1 cellular context compared by ENCODE assay signal in the genomic region with DNA sequence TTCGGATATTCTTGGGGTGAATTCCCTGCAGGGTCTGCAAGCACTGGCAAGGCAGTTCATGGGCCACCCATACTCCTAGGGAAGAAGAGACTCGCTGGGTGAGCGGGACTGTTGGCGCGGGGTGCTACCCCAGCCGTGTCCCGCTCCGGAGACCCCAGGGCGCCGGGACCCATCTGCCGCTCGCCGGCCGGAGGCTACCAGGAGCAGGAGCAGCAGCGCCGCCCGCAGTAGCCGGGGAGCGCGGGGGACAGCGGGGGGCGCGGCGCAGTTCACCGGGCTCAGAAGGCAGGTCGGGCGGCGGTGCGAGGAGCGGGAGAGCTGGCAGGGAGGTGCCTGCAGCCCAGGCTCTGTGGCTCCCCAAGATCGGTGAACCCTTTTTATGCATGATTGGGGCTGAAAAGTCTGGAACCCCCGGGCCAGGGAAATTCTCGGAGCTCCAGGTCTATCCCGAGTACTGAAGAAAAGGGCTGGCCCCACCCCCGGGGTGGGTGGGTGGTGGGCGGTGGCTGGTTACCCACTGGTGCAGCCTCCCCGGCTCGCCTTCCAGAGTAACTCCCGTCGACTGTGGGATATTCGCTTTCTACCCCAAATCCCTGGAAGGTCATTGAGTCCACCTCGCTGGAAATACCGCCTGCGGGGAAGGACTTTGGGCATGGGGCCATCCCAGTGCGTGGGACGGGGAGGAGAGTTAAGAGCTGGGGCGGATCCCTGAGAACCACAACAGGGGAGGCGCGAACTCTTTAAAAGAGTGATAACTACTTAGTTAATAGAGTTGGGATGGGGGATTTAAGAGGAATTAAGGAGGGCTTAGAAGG.
A peak's percentile ranks its signal among the peaks of the same experiment; 100 is the strongest.
TF ChIP-seq lines count a peak whose summit lies in the region.

No MANE protein-coding gene starts in this region.

TF ChIP-seq in HEK293, 187 proteins besides CTCF, POLR2A, EP300 and RAD21 (continued from another document):
- TF ChIP-seq, protein P1, sequence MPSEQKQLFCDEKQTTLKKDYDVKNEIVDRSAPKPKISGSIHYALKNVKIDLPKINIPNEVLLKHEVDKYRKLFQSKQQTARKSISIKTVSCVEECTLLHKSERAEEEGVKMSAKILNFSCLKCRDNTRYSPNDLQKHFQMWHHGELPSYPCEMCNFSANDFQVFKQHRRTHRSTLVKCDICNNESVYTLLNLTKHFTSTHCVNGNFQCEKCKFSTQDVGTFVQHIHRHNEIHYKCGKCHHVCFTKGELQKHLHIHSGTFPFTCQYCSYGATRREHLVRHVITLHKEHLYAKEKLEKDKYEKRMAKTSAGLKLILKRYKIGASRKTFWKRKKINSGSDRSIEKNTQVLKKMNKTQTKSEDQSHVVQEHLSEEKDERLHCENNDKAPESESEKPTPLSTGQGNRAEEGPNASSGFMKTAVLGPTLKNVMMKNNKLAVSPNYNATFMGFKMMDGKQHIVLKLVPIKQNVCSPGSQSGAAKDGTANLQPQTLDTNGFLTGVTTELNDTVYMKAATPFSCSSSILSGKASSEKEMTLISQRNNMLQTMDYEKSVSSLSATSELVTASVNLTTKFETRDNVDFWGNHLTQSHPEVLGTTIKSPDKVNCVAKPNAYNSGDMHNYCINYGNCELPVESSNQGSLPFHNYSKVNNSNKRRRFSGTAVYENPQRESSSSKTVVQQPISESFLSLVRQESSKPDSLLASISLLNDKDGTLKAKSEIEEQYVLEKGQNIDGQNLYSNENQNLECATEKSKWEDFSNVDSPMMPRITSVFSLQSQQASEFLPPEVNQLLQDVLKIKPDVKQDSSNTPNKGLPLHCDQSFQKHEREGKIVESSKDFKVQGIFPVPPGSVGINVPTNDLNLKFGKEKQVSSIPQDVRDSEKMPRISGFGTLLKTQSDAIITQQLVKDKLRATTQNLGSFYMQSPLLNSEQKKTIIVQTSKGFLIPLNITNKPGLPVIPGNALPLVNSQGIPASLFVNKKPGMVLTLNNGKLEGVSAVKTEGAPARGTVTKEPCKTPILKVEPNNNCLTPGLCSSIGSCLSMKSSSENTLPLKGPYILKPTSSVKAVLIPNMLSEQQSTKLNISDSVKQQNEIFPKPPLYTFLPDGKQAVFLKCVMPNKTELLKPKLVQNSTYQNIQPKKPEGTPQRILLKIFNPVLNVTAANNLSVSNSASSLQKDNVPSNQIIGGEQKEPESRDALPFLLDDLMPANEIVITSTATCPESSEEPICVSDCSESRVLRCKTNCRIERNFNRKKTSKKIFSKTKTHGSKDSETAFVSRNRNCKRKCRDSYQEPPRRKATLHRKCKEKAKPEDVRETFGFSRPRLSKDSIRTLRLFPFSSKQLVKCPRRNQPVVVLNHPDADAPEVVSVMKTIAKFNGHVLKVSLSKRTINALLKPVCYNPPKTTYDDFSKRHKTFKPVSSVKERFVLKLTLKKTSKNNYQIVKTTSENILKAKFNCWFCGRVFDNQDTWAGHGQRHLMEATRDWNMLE (tag by site-specific recombination; conservative IDR thresholded peaks at IDR 0.05; ENCODE audit: low read depth), result no peak
- TF ChIP-seq ZNF423 (tag by site-specific recombination; IDR thresholded peaks at IDR 0.05) (no peak), ZNF426 (tag by site-specific recombination; IDR thresholded peaks at IDR 0.05) (no peak), ZNF211 (tag by site-specific recombination; IDR thresholded peaks at IDR 0.05; ENCODE audit: low read depth) (no peak), ZBTB20 (tag by site-specific recombination; IDR thresholded peaks at IDR 0.05) (0 out of 2 replicates have a peak, but pooled peaks have one; percentile 19), ZSCAN30 (tag by site-specific recombination; IDR thresholded peaks at IDR 0.05) (no peak), ZNF2 (tag by site-specific recombination; IDR thresholded peaks at IDR 0.05) (no peak), SP7 (tag by site-specific recombination; IDR thresholded peaks at IDR 0.05) (0 out of 2 replicates have a peak, but pooled peaks have one; percentile 10), ZNF677 (tag by site-specific recombination; IDR thresholded peaks at IDR 0.05) (no peak), GLI4 (tag by site-specific recombination; IDR thresholded peaks at IDR 0.05) (no peak), SCRT1 (tag by site-specific recombination; IDR thresholded peaks at IDR 0.05; ENCODE audit: borderline replicate concordance) (no peak), ZNF140 (tag by site-specific recombination; IDR thresholded peaks at IDR 0.05) (no peak), ZNF202 (tag by site-specific recombination; IDR thresholded peaks at IDR 0.05; ENCODE audit: borderline replicate concordance) (no peak), ZNF670 (tag by site-specific recombination; IDR thresholded peaks at IDR 0.05; ENCODE audit: low read depth) (no peak), ZNF350 (tag by site-specific recombination; IDR thresholded peaks at IDR 0.05) (no peak), ZBTB8A (tag by site-specific recombination; IDR thresholded peaks at IDR 0.05) (peak; percentile 45), ZNF366 (tag by site-specific recombination; conservative IDR thresholded peaks at IDR 0.05) (no peak), RBAK (tag by site-specific recombination; IDR thresholded peaks at IDR 0.05) (no peak), KLF7 (tag by site-specific recombination; IDR thresholded peaks at IDR 0.05; ENCODE audit: borderline replicate concordance) (no peak), ZNF560 (tag by site-specific recombination; IDR thresholded peaks at IDR 0.05; ENCODE audit: borderline replicate concordance) (no peak), GFI1B (tag by site-specific recombination; IDR thresholded peaks at IDR 0.05) (no peak), MYNN (tag by site-specific recombination; IDR thresholded peaks at IDR 0.05; ENCODE audit: borderline replicate concordance) (no peak), WT1 (tag by site-specific recombination; IDR thresholded peaks at IDR 0.05) (peak; percentile 85), ZFP69B (tag by site-specific recombination; IDR thresholded peaks at IDR 0.05) (no peak), ZEB2 (tag by site-specific recombination; IDR thresholded peaks at IDR 0.05) (no peak), ZFHX2 (tag by site-specific recombination; conservative IDR thresholded peaks at IDR 0.05) (peak; percentile 66), ZNF37A (tag by site-specific recombination; IDR thresholded peaks at IDR 0.05) (no peak), ZNF341 (tag by site-specific recombination; IDR thresholded peaks at IDR 0.05; ENCODE audit: low read depth) (peak; percentile 51), ZNF558 (tag by site-specific recombination; IDR thresholded peaks at IDR 0.05) (no peak), ZNF660 (tag by site-specific recombination; IDR thresholded peaks at IDR 0.05) (no peak), PRDM1 (tag by site-specific recombination; IDR thresholded peaks at IDR 0.05) (no peak)
- TF ChIP-seq, protein P2, sequence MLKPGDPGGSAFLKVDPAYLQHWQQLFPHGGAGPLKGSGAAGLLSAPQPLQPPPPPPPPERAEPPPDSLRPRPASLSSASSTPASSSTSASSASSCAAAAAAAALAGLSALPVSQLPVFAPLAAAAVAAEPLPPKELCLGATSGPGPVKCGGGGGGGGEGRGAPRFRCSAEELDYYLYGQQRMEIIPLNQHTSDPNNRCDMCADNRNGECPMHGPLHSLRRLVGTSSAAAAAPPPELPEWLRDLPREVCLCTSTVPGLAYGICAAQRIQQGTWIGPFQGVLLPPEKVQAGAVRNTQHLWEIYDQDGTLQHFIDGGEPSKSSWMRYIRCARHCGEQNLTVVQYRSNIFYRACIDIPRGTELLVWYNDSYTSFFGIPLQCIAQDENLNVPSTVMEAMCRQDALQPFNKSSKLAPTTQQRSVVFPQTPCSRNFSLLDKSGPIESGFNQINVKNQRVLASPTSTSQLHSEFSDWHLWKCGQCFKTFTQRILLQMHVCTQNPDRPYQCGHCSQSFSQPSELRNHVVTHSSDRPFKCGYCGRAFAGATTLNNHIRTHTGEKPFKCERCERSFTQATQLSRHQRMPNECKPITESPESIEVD (tag by site-specific recombination; IDR thresholded peaks at IDR 0.05), result no peak
- TF ChIP-seq, protein P3, sequence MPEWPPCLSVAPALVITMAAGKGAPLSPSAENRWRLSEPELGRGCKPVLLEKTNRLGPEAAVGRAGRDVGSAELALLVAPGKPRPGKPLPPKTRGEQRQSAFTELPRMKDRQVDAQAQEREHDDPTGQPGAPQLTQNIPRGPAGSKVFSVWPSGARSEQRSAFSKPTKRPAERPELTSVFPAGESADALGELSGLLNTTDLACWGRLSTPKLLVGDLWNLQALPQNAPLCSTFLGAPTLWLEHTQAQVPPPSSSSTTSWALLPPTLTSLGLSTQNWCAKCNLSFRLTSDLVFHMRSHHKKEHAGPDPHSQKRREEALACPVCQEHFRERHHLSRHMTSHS (tag by site-specific recombination; IDR thresholded peaks at IDR 0.05), result no peak
- TF ChIP-seq, protein P4, sequence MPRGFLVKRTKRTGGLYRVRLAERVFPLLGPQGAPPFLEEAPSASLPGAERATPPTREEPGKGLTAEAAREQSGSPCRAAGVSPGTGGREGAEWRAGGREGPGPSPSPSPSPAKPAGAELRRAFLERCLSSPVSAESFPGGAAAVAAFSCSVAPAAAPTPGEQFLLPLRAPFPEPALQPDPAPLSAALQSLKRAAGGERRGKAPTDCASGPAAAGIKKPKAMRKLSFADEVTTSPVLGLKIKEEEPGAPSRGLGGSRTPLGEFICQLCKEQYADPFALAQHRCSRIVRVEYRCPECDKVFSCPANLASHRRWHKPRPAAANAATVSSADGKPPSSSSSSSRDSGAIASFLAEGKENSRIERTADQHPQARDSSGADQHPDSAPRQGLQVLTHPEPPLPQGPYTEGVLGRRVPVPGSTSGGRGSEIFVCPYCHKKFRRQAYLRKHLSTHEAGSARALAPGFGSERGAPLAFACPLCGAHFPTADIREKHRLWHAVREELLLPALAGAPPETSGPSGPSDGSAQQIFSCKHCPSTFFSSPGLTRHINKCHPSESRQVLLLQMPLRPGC (tag by site-specific recombination; IDR thresholded peaks at IDR 0.05), result no peak
- TF ChIP-seq, protein P5, sequence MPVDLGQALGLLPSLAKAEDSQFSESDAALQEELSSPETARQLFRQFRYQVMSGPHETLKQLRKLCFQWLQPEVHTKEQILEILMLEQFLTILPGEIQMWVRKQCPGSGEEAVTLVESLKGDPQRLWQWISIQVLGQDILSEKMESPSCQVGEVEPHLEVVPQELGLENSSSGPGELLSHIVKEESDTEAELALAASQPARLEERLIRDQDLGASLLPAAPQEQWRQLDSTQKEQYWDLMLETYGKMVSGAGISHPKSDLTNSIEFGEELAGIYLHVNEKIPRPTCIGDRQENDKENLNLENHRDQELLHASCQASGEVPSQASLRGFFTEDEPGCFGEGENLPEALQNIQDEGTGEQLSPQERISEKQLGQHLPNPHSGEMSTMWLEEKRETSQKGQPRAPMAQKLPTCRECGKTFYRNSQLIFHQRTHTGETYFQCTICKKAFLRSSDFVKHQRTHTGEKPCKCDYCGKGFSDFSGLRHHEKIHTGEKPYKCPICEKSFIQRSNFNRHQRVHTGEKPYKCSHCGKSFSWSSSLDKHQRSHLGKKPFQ (tag by site-specific recombination; IDR thresholded peaks at IDR 0.05), result no peak
- TF ChIP-seq, protein P6, sequence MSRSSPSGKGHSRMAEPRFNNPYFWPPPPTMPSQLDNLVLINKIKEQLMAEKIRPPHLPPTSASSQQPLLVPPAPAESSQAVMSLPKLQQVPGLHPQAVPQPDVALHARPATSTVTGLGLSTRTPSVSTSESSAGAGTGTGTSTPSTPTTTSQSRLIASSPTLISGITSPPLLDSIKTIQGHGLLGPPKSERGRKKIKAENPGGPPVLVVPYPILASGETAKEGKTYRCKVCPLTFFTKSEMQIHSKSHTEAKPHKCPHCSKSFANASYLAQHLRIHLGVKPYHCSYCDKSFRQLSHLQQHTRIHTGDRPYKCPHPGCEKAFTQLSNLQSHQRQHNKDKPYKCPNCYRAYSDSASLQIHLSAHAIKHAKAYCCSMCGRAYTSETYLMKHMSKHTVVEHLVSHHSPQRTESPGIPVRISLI (tag by site-specific recombination; IDR thresholded peaks at IDR 0.05), result no peak
- TF ChIP-seq, protein P7, sequence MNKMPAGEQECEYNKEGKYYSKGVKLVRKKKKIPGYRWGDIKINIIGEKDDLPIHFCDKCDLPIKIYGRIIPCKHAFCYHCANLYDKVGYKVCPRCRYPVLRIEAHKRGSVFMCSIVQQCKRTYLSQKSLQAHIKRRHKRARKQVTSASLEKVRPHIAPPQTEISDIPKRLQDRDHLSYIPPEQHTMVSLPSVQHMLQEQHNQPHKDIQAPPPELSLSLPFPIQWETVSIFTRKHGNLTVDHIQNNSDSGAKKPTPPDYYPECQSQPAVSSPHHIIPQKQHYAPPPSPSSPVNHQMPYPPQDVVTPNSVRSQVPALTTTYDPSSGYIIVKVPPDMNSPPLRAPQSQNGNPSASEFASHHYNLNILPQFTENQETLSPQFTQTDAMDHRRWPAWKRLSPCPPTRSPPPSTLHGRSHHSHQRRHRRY (tag by site-specific recombination; IDR thresholded peaks at IDR 0.05), result no peak
- TF ChIP-seq, protein P8, sequence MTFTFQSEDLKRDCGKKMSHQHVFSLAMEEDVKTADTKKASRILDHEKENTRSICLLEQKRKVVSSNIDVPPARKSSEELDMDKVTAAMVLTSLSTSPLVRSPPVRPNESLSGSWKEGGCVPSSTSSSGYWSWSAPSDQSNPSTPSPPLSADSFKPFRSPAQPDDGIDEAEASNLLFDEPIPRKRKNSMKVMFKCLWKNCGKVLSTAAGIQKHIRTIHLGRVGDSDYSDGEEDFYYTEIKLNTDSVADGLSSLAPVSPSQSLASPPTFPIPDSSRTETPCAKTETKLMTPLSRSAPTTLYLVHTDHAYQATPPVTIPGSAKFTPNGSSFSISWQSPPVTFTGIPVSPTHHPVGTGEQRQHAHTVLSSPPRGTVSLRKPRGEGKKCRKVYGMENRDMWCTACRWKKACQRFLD (tag by site-specific recombination; IDR thresholded peaks at IDR 0.05), result no peak
- TF ChIP-seq, protein P9, sequence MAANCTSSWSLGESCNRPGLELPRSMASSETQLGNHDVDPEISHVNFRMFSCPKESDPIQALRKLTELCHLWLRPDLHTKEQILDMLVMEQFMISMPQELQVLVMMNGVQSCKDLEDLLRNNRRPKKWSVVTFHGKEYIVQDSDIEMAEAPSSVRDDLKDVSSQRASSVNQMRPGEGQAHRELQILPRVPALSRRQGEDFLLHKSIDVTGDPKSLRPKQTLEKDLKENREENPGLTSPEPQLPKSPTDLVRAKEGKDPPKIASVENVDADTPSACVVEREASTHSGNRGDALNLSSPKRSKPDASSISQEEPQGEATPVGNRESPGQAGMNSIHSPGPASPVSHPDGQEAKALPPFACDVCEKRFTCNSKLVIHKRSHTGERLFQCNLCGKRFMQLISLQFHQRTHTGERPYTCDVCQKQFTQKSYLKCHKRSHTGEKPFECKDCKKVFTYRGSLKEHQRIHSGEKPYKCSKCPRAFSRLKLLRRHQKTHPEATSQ (tag by site-specific recombination; IDR thresholded peaks at IDR 0.05), result no peak
- TF ChIP-seq, protein P10, sequence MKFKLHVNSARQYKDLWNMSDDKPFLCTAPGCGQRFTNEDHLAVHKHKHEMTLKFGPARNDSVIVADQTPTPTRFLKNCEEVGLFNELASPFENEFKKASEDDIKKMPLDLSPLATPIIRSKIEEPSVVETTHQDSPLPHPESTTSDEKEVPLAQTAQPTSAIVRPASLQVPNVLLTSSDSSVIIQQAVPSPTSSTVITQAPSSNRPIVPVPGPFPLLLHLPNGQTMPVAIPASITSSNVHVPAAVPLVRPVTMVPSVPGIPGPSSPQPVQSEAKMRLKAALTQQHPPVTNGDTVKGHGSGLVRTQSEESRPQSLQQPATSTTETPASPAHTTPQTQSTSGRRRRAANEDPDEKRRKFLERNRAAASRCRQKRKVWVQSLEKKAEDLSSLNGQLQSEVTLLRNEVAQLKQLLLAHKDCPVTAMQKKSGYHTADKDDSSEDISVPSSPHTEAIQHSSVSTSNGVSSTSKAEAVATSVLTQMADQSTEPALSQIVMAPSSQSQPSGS (tag by site-specific recombination; IDR thresholded peaks at IDR 0.05; ENCODE audit: low read depth), result no peak
